1 cellular context compared by ENCODE assay signal in the genomic region with DNA sequence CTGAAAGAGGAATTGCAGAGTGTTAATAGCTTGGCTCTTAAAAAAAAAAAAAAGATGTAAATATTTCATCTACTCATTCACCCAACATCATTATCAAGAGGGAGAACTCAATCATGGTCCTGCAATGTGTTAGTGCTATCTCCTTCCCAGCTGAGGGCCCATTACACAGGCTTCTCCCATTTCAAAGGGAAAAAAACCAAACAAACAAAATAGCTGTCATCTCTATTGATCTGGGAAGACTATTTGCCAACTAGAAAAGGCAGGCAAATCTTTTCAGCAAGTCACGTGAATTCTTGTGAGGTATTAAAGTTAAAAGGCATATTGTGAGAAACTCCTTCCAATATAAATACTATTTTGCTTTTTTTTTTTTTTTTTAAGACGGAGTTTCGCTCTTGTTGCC.
TF ChIP-seq lines count a peak whose summit lies in the region.

No MANE protein-coding gene starts in this region.

TF ChIP-seq in GM23338, 12 proteins besides CTCF, POLR2A, EP300 and RAD21 (continued from another document):
- TF ChIP-seq ZNF462 (CRISPR knock-in tag; IDR thresholded peaks at IDR 0.05) = no peak
- TF ChIP-seq, protein P1, sequence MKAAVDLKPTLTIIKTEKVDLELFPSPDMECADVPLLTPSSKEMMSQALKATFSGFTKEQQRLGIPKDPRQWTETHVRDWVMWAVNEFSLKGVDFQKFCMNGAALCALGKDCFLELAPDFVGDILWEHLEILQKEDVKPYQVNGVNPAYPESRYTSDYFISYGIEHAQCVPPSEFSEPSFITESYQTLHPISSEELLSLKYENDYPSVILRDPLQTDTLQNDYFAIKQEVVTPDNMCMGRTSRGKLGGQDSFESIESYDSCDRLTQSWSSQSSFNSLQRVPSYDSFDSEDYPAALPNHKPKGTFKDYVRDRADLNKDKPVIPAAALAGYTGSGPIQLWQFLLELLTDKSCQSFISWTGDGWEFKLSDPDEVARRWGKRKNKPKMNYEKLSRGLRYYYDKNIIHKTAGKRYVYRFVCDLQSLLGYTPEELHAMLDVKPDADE (IDR thresholded peaks at IDR 0.05) = no peak
- no peak for TF ChIP-seq EZH2phosphoT487 (IDR thresholded peaks at IDR 0.05; ENCODE audit: unreplicated experiment)
- TF ChIP-seq NANOG (IDR thresholded peaks at IDR 0.05; ENCODE audit: borderline replicate concordance) = no peak
- TF ChIP-seq CREB1 (CRISPR knock-in tag; IDR thresholded peaks at IDR 0.05; ENCODE audit: low read depth) = no peak
- no peak for TF ChIP-seq EZH2 (IDR thresholded peaks at IDR 0.05; ENCODE audit: low read depth, unreplicated experiment)
- TF ChIP-seq, protein P2, sequence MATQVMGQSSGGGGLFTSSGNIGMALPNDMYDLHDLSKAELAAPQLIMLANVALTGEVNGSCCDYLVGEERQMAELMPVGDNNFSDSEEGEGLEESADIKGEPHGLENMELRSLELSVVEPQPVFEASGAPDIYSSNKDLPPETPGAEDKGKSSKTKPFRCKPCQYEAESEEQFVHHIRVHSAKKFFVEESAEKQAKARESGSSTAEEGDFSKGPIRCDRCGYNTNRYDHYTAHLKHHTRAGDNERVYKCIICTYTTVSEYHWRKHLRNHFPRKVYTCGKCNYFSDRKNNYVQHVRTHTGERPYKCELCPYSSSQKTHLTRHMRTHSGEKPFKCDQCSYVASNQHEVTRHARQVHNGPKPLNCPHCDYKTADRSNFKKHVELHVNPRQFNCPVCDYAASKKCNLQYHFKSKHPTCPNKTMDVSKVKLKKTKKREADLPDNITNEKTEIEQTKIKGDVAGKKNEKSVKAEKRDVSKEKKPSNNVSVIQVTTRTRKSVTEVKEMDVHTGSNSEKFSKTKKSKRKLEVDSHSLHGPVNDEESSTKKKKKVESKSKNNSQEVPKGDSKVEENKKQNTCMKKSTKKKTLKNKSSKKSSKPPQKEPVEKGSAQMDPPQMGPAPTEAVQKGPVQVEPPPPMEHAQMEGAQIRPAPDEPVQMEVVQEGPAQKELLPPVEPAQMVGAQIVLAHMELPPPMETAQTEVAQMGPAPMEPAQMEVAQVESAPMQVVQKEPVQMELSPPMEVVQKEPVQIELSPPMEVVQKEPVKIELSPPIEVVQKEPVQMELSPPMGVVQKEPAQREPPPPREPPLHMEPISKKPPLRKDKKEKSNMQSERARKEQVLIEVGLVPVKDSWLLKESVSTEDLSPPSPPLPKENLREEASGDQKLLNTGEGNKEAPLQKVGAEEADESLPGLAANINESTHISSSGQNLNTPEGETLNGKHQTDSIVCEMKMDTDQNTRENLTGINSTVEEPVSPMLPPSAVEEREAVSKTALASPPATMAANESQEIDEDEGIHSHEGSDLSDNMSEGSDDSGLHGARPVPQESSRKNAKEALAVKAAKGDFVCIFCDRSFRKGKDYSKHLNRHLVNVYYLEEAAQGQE (IDR thresholded peaks at IDR 0.05; ENCODE audit: unreplicated experiment) = no peak
- TF ChIP-seq ZNF331 (CRISPR knock-in tag; IDR thresholded peaks at IDR 0.05; ENCODE audit: low read depth) = no peak
- TF ChIP-seq STAT1 (IDR thresholded peaks at IDR 0.05; ENCODE audit: unreplicated experiment) = no peak
- no peak for TF ChIP-seq ZNF114 (CRISPR knock-in tag; IDR thresholded peaks at IDR 0.05)
- no peak for TF ChIP-seq JUNB (IDR thresholded peaks at IDR 0.05; ENCODE audit: unreplicated experiment)
